Comparison of ENCODE assay signal across 22 cellular contexts in the genomic region with DNA sequence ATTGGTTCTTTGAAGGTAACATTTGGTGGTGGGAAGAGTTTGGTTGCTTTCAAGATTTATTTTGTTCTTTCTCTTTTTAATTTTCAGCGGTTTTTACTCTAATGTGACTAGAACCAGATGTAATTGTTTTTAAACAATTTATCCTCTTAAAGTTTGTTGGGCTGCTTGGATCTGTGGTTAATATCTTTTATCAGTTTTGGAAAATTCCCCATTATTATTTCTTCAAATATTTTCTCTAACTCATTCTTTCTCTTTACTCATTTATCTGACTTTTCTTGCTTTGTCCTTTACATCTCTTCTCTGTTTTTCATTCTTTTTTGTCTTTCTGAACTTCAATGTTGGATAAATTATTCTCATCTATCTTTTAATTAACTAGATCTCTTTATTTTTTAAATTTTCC.
DNase-seq lines count a peak whose midpoint lies in the region; ATAC-seq, FAIRE-seq and TF ChIP-seq lines count a peak whose summit lies in the region.
"Had no signal": no experiment of that assay in that cellular context is flagged by ENCODE, and none has a peak within 500 bp of the region (broad histone marks: within the 10 kb centered on the region; RNA-seq: fewer than 3 reads in every experiment).

No MANE protein-coding gene starts in this region.

- ATAC-seq in GM19397 (IDR thresholded peaks at IDR 0.05; ENCODE audit: unreplicated experiment) = no peak
- ATAC-seq in GM21381 (IDR thresholded peaks at IDR 0.05; ENCODE audit: unreplicated experiment) = no peak
- ATAC-seq: GM12878 had no signal

- peaks cover 2 to 9% of the 10 kb centered on the region in 2 experiments for H3K36me3 ChIP-seq in HEK293 (ENCODE audit: control insufficient read depth in 2 of 2, insufficient read depth in 1 of 2, low read length in 2 of 2)
- H3K36me3 ChIP-seq: BE2C, BLaER1 had no signal

- H3K4me1 ChIP-seq in HEK293 (ENCODE audit: control insufficient read depth, insufficient read depth, low read length) = no peaks in the 10 kb centered on the region
- H3K4me1 ChIP-seq: BE2C, BLaER1 had no signal

- TF ChIP-seq CTCF in HEK293 (tag by site-specific recombination; IDR thresholded peaks at IDR 0.05) = no peak

- POLR2A ChIA-PET in HEK293 (lab: Yijun Ruan, JAX) = no interaction called here

- H3K4me3 ChIP-seq in HEK293 (ENCODE audit: low read depth, low read length) = no peak overlapping the region
- H3K4me3 ChIP-seq: BLaER1, GM12878 had no signal

- CTCF ChIA-PET in HEK293 (lab: Yijun Ruan, JAX) = no interaction called here

- no peak for DNase-seq in HuH-7.5 (ENCODE audit: low spot score)
- DNase-seq: ACHN; BE2C; C1 segment of cervical spinal cord; CD4-positive, alpha-beta memory T cell; CD4-positive, CD25-positive, alpha-beta regulatory T cell; CD8-positive, alpha-beta memory T cell; COR-L47; DMS 273 treated with DMSO at 0.1 percent for 48 hours; DMS153; DMS79 treated with DMSO at 0.1 percent for 48 hours; GDM1 had no signal

- H3K27ac ChIP-seq in HEK293 (ENCODE audit: extremely low read depth, low read depth, low read length) = no peak overlapping the region
- H3K27ac ChIP-seq: 22Rv1, BLaER1 had no signal

- FAIRE-seq in A204.1 (lab: Jason Lieb, UNC) (peak; percentile 46), islet of Langerhans (lab: Jason Lieb, UNC) (peak; percentile 90)
- FAIRE-seq: GM12878, GM12892, GM18507 had no signal

- H3K9me3 ChIP-seq in HEK293 (ENCODE audit: control insufficient read depth, insufficient read depth, low read depth, low read length) = no peaks in the 10 kb centered on the region
- H3K9me3 ChIP-seq: BE2C, BLaER1 had no signal

TF ChIP-seq in HEK293, 187 proteins besides CTCF, POLR2A, EP300 and RAD21:
- no peak for TF ChIP-seq ZNF701 (tag by site-specific recombination; IDR thresholded peaks at IDR 0.05)
- TF ChIP-seq ZNF423 (tag by site-specific recombination; IDR thresholded peaks at IDR 0.05) = no peak
- TF ChIP-seq ZNF558 (tag by site-specific recombination; IDR thresholded peaks at IDR 0.05) = peak; percentile 94
